ENCODE assay signal across 8 cellular contexts in the genomic region with DNA sequence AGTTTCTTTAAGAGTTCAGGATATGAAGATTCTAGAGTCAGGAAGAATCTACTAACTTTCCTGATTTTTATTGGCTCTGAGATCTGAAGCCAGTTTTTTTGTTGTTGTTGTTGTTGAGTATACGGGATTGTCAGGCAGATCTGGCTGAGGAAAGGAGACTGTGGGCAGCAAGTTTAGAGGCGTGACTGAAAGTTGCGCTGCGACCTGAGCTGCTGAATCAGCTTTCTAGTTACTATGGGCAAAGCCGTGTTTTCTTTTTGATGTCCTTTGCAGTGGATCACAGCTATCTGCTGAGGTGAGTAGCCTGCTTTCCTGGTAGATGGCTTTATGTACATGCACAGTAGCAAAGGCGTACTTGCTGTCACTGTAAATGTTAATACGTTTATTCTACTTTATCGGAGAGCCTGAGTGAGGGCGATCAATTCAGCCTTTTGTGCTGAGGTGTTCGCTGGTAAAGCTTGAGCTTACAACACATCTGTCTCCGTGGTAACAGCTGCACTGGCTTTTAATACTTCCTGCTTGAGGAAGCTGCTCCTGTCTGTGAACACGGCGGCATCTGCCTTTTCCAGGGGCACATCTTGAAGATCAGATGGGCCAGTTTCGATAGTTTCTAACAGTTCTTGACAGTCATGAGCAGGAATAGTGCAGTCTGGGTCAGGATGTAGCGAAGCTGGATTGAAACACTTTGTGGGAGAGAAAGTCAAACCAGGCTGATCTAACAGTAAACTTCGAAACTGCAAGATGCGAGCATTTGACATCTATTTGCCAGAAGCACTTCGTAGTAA.
DNase-seq lines count a peak whose midpoint lies in the region; ATAC-seq, FAIRE-seq and TF ChIP-seq lines count a peak whose summit lies in the region.
"Not testable (repeated sequence)": the region's sequence is repeated elsewhere in the genome, so short reads cannot be mapped to it uniquely, and the experiment has no call there.

No MANE protein-coding gene starts in this region.

- peak overlapping the region; percentile 96 for H3K4me3 Mint-ChIP-seq in CD4-positive, alpha-beta T cell
- H3K4me3 Mint-ChIP-seq in T-helper 17 cell = peak overlapping the region; percentile 95
- H3K4me3 Mint-ChIP-seq in activated T-cell treated with anti-CD3 and anti-CD28 coated beads, Interleukin-2, amount 50 U/mL, for 24 hours = peak overlapping the region; percentile 74
- H3K4me3 Mint-ChIP-seq in astrocyte (ENCODE audit: unreplicated experiment) = not testable (repeated sequence)
- peak overlapping the region; percentile 23 for H3K4me3 Mint-ChIP-seq in nephron progenitor cell

- peak overlapping the region; percentile 96 for H3K27ac Mint-ChIP-seq in CD4-positive, alpha-beta T cell
- H3K27ac Mint-ChIP-seq in T-helper 17 cell (peak overlapping the region; percentile 99), astrocyte (ENCODE audit: unreplicated experiment) (peak overlapping the region; percentile 41), nephron progenitor cell (peak overlapping the region; percentile 29)
- H3K27ac Mint-ChIP-seq in activated T-cell treated with anti-CD3 and anti-CD28 coated beads, Interleukin-2, amount 50 U/mL, for 24 hours = peak overlapping the region; percentile 90

- H3F3A ChIP-seq in Loucy (ENCODE audit: low read depth) = not testable (repeated sequence)

- not testable (repeated sequence) for H3K9me2 ChIP-seq in Loucy (replicated peaks; ENCODE audit: low read depth, low read length)

- peaks cover 11% of the 10 kb centered on the region for H3K36me3 Mint-ChIP-seq in CD4-positive, alpha-beta T cell (ENCODE audit: low read depth)
- not testable (repeated sequence) for H3K36me3 Mint-ChIP-seq in T-helper 17 cell (ENCODE audit: low read depth); activated T-cell treated with anti-CD3 and anti-CD28 coated beads, Interleukin-2, amount 50 U/mL, for 24 hours (ENCODE audit: low read depth); astrocyte (ENCODE audit: low read depth, unreplicated experiment); nephron progenitor cell (ENCODE audit: low read depth)

- CTCF ChIA-PET in CD4-positive, alpha-beta T cell (lab: Charles Lee) = interaction anchor here (2.0 kb wide), 1 partner anchor 71 kb away, joined by 9 read pairs; no protein-coding TSS in a partner anchor

- not testable (repeated sequence) for ATAC-seq in CD4-positive, alpha-beta T cell (ENCODE audit: poor library complexity); T-helper 17 cell; heart left ventricle

- not testable (repeated sequence) for H3K9me3 ChIP-seq in CD4-positive, alpha-beta T cell (ENCODE audit: control insufficient read depth, low read length); Loucy (ENCODE audit: insufficient read depth, low read depth, low read length); T-helper 17 cell (ENCODE audit: control insufficient read depth, low read length, poor library complexity, severe bottlenecking); astrocyte (ENCODE audit: insufficient read depth, low read depth, low read length); heart left ventricle

- not testable (repeated sequence) for H4K20me1 ChIP-seq in Loucy (ENCODE audit: insufficient read depth, low read length, poor library complexity, severe bottlenecking); astrocyte (ENCODE audit: insufficient read depth, low read length)

- not testable (repeated sequence) for TF ChIP-seq POLR2A in heart left ventricle (IDR thresholded peaks at IDR 0.05)

- not testable (repeated sequence) for H3K9ac ChIP-seq in Loucy (ENCODE audit: low read depth, low read length, poor library complexity, severe bottlenecking); astrocyte (ENCODE audit: low read length)

- peak overlapping the region; percentile 40 for H3K27ac ChIP-seq in CD4-positive, alpha-beta T cell (ENCODE audit: low read depth, low read length)
- not testable (repeated sequence) for H3K27ac ChIP-seq in astrocyte (ENCODE audit: low read depth, low read length)
- peak overlapping the region in 1 of 12 donors; percentile 27 for H3K27ac ChIP-seq in heart left ventricle

- not testable (repeated sequence) for H3K9me3 Mint-ChIP-seq in CD4-positive, alpha-beta T cell; activated T-cell treated with anti-CD3 and anti-CD28 coated beads, Interleukin-2, amount 50 U/mL, for 24 hours; astrocyte (ENCODE audit: unreplicated experiment); nephron progenitor cell

- not testable (repeated sequence) for H3K79me2 ChIP-seq in Loucy (ENCODE audit: insufficient read depth, low read length); astrocyte (ENCODE audit: insufficient read depth, low read length)

- WGBS in heart left ventricle, 4 donors = 24 to 32% (median 30%) methylated on average over 18 of the region's 18 CpGs

- FAIRE-seq in astrocyte (lab: Jason Lieb, UNC) = not testable (repeated sequence)

- peak overlapping the region; percentile 41; the same call in 1 of the 2 replicates for H2AFZ ChIP-seq in Loucy (ENCODE audit: low read length)
- not testable (repeated sequence) for H2AFZ ChIP-seq in astrocyte (ENCODE audit: low read depth, low read length)

- H3K27me3 Mint-ChIP-seq in CD4-positive, alpha-beta T cell; T-helper 17 cell; activated T-cell treated with anti-CD3 and anti-CD28 coated beads, Interleukin-2, amount 50 U/mL, for 24 hours; nephron progenitor cell (ENCODE audit: low read depth, poor library complexity): not testable (repeated sequence)
- peaks cover 37% of the 10 kb centered on the region for H3K27me3 Mint-ChIP-seq in astrocyte (ENCODE audit: low read depth, unreplicated experiment)

- H3K4me3 ChIP-seq in Loucy (ENCODE audit: low read length, poor library complexity, severe bottlenecking) = peak overlapping the region; percentile 31
- H3K4me3 ChIP-seq in astrocyte (ENCODE audit: insufficient read depth, low read depth, low read length) = not testable (repeated sequence)
- H3K4me3 ChIP-seq in heart left ventricle = peak overlapping the region in 9 of 12 donors; percentile 24 to 47 (median 35)

- peak overlapping the region; percentile 46 for H3K4me2 ChIP-seq in Loucy (ENCODE audit: low read depth, low read length, poor library complexity, severe bottlenecking)
- H3K4me2 ChIP-seq in astrocyte (ENCODE audit: low read length) = not testable (repeated sequence)

- H3K27me3 ChIP-seq in CD4-positive, alpha-beta T cell (ENCODE audit: control insufficient read depth, insufficient read depth, low read length); Loucy (ENCODE audit: insufficient read depth, low read length, poor library complexity, severe bottlenecking); astrocyte (ENCODE audit: insufficient read depth, low read length); heart left ventricle: not testable (repeated sequence)

- DNase-seq in CD4-positive, alpha-beta T cell = peak in 9 of 10 experiments; percentile 15 to 43 (median 28)
- DNase-seq in T-helper 17 cell = peak in 2 of 3 donors; percentile 24 to 31
- DNase-seq in activated T-cell treated with anti-CD3 and anti-CD28 coated beads, Interleukin-2, amount 50 U/mL, for 24 hours = peak; percentile 38
- DNase-seq in astrocyte (ENCODE audit: low read depth); heart left ventricle; nephron progenitor cell: not testable (repeated sequence)
- DNase-seq in stimulated activated CD4-positive, alpha-beta T cell treated with anti-CD3 and anti-CD28 coated beads, Interleukin-4, amount 100 ng/mL, for 24 hours = peak; percentile 43

- not testable (repeated sequence) for H3K36me3 ChIP-seq in Loucy (ENCODE audit: insufficient read depth, low read length); astrocyte (ENCODE audit: insufficient read depth, low read length); heart left ventricle

- POLR2A ChIA-PET in CD4-positive, alpha-beta T cell (lab: Charles Lee) = interaction anchor here (1.5 kb wide), 1 partner anchor 71 kb away, joined by 6 read pairs; no protein-coding TSS in a partner anchor

- not testable (repeated sequence) for TF ChIP-seq CTCF in CD4-positive, alpha-beta T cell (IDR thresholded peaks at IDR 0.05); Loucy (conservative IDR thresholded peaks at IDR 0.05; ENCODE audit: low read length); astrocyte (IDR thresholded peaks at IDR 0.05; ENCODE audit: insufficient read depth, low read depth, low read length); heart left ventricle (IDR thresholded peaks at IDR 0.05); nephron progenitor cell (IDR thresholded peaks at IDR 0.05)

- H3K4me1 ChIP-seq in Loucy (ENCODE audit: insufficient read depth, low read length, poor library complexity, severe bottlenecking); astrocyte (ENCODE audit: insufficient read depth, low read length); heart left ventricle: not testable (repeated sequence)

- H3K4me1 Mint-ChIP-seq in CD4-positive, alpha-beta T cell (ENCODE audit: low read depth) = peaks cover 47% of the 10 kb centered on the region
- H3K4me1 Mint-ChIP-seq in T-helper 17 cell (peaks cover 52% of the 10 kb centered on the region), astrocyte (ENCODE audit: low read depth, unreplicated experiment) (peaks cover 11% of the 10 kb centered on the region), nephron progenitor cell (peaks cover 65% of the 10 kb centered on the region)
- H3K4me1 Mint-ChIP-seq in activated T-cell treated with anti-CD3 and anti-CD28 coated beads, Interleukin-2, amount 50 U/mL, for 24 hours (ENCODE audit: low read depth) = peaks cover 37% of the 10 kb centered on the region

- intact Hi-C loops in CD4-positive, alpha-beta T cell (cut with DNase I, micrococcal nuclease); heart left ventricle (cut with DNase I): not testable (repeated sequence)

Comparison
In these comparisons a context has a peak if more than half of its experiments do, and no peak if none do; other contexts are left out.
1. H3K27ac Mint-ChIP-seq: peak in every context shown above with its lines; median percentile 99 in T-helper 17 cell; 96 in CD4-positive, alpha-beta T cell; 90 in activated T-cell treated with anti-CD3 and anti-CD28 coated beads, Interleukin-2, amount 50 U/mL, for 24 hours; 41 in astrocyte; 29 in nephron progenitor cell.